ENCODE assay signal across 16 cellular contexts in the genomic region with DNA sequence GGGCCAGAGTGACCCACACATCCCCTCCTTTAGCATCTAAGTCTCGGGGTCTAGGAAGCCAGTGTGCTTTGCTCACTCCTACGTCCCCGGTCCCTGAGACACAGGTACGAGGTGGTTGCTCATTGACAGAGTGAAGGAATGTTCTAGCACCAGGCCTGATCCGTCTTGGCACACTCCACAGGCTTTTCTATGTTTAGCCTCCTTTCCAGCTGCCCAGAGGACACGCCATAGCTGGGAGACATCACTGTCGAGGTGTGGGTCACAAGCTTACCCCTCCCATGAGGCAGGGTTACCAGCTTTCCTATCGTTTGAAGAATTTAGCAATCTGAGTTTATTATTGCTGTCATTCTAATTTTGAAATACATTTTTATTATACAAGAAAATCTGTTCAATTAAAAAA. TPM values are rescaled to one million over a fixed set of nuclear protein-coding genes. Genes with fewer than 3 reads are reported as not detected.
DNase-seq lines count a peak whose midpoint lies in the region; ATAC-seq and TF ChIP-seq lines count a peak whose summit lies in the region.
"Had no signal": no experiment of that assay in that cellular context is flagged by ENCODE, and none has a peak within 500 bp of the region (broad histone marks: within the 10 kb centered on the region; RNA-seq: fewer than 3 reads in every experiment).

No MANE protein-coding gene starts in this region.

- TF ChIP-seq CTCF in RWPE2 (IDR thresholded peaks at IDR 0.05; ENCODE audit: poor library complexity, severe bottlenecking) (no peak), psoas muscle (IDR thresholded peaks at IDR 0.05) (no peak)

- WGBS in psoas muscle, 3 donors = 49 to 57% (median 52%) methylated on average over 8 of the region's 8 CpGs

- intact Hi-C loops in left ventricle myocardium superior (cut with micrococcal nuclease) (no loop called here), psoas muscle (cut with DNase I) (no loop called here)

- H3K36me3 ChIP-seq in BLaER1 treated with 17β-estradiol and CSF1 and Interleukin-3, amounts not matched to agents 10 nM and 100 nM = no peaks in the 10 kb centered on the region
- H3K36me3 ChIP-seq in RWPE2 (ENCODE audit: low read depth) = no peaks in the 10 kb centered on the region
- H3K36me3 ChIP-seq in psoas muscle (ENCODE audit: insufficient read depth in 1 of 2, low read depth in 1 of 2) = no peaks in the 10 kb centered on the region
- H3K36me3 ChIP-seq: MG63 had no signal

- H3K4me3 ChIP-seq in BLaER1 treated with 17β-estradiol and CSF1 and Interleukin-3, amounts not matched to agents 10 nM and 100 nM = no peak overlapping the region
- no peak overlapping the region for H3K4me3 ChIP-seq in RWPE2 (ENCODE audit: severe bottlenecking)
- no peak overlapping the region for H3K4me3 ChIP-seq in psoas muscle
- H3K4me3 ChIP-seq: MG63 had no signal

- H3K4me1 ChIP-seq in BLaER1 treated with 17β-estradiol and CSF1 and Interleukin-3, amounts not matched to agents 10 nM and 100 nM = peaks cover 27 to 100% (median 85%) of the 10 kb centered on the region in 10 experiments
- H3K4me1 ChIP-seq in RWPE2 (ENCODE audit: insufficient read depth, poor library complexity, severe bottlenecking) = peaks cover 17% of the 10 kb centered on the region
- peaks cover 17% of the 10 kb centered on the region for H3K4me1 ChIP-seq in psoas muscle

- H3K9ac ChIP-seq in BLaER1 treated with 17β-estradiol and CSF1 and Interleukin-3, amounts not matched to agents 10 nM and 100 nM = peak overlapping the region in 1 of 11 experiments; percentile 2; a peak in 1 of 22 replicates
- H3K9ac ChIP-seq: KMS-11 had no signal

- H3K9me3 ChIP-seq in BLaER1 treated with 17β-estradiol and CSF1 and Interleukin-3, amounts not matched to agents 10 nM and 100 nM (replicated peaks in 1 of 11) = no peaks in the 10 kb centered on the region
- H3K9me3 ChIP-seq in RWPE2 (ENCODE audit: severe bottlenecking) = no peaks in the 10 kb centered on the region
- H3K9me3 ChIP-seq in psoas muscle = no peaks in the 10 kb centered on the region
- H3K9me3 ChIP-seq: MG63 had no signal

- H3K4me2 ChIP-seq in BLaER1 treated with 17β-estradiol and CSF1 and Interleukin-3, amounts not matched to agents 10 nM and 100 nM = peak overlapping the region in 8 of 11 experiments; percentile 25 to 82 (median 56); a peak in 14 of 22 replicates
- H3K4me2 ChIP-seq: KMS-11 had no signal

- ATAC-seq in RWPE2 (ENCODE audit: low read depth) = no peak
- peak; percentile 62 for ATAC-seq in left ventricle myocardium superior
- peak; percentile 75 to 92 (median 82) for ATAC-seq in psoas muscle
- ATAC-seq in GM18870 (IDR thresholded peaks at IDR 0.05; ENCODE audit: unreplicated experiment) = no peak
- ATAC-seq in HG02840 (IDR thresholded peaks at IDR 0.05; ENCODE audit: low FRiP score, unreplicated experiment) = no peak
- no peak for ATAC-seq in GM21515 (IDR thresholded peaks at IDR 0.05; ENCODE audit: unreplicated experiment)
- ATAC-seq: PC-3 had no signal

- DNase-seq in RWPE2 (ENCODE audit: low spot score) (no peak), left ventricle myocardium superior (peak; percentile 38), psoas muscle (peak in 1 of 2 donors; percentile 66)
- DNase-seq: DMS 273 treated with DMSO at 0.1 percent for 48 hours, GOT3, MG63, NCI-H1092 treated with DMSO at 0.1 percent for 48 hours, NCI-H1694 treated with DMSO at 0.1 percent for 48 hours, NCI-H446, PC-3, SHP77 had no signal

- H4K20me1 ChIP-seq in BLaER1 treated with 17β-estradiol and CSF1 and Interleukin-3, amounts not matched to agents 10 nM and 100 nM = no peaks in the 10 kb centered on the region

- peak overlapping the region in 10 of 11 experiments; percentile 20 to 95 (median 52); a peak in 18 of 22 replicates for H3K27ac ChIP-seq in BLaER1 treated with 17β-estradiol and CSF1 and Interleukin-3, amounts not matched to agents 10 nM and 100 nM
- H3K27ac ChIP-seq in RWPE2 (ENCODE audit: poor library complexity, severe bottlenecking) (peak overlapping the region; percentile 45), psoas muscle (no peak overlapping the region)
- H3K27ac ChIP-seq: KMS-11 had no signal

- no peaks in the 10 kb centered on the region for H3K27me3 ChIP-seq in BLaER1 treated with 17β-estradiol and CSF1 and Interleukin-3, amounts not matched to agents 10 nM and 100 nM
- H3K27me3 ChIP-seq in RWPE2 (ENCODE audit: insufficient read depth, poor library complexity, severe bottlenecking) = no peaks in the 10 kb centered on the region
- H3K27me3 ChIP-seq in psoas muscle (ENCODE audit: insufficient read depth in 3 of 3, low read length in 2 of 3) = no peaks in the 10 kb centered on the region
- H3K27me3 ChIP-seq: MG63 had no signal

RNA-seq across cellular contexts. Expression of a gene that starts 30.4 kb away (rescaled TPM):
- total RNA-seq in left ventricle myocardium superior = 12.7 TPM
- total RNA-seq in psoas muscle = 10 to 100 TPM in 3 of 4 donors, 1 to 10 TPM in 1; 6.3 to 38.4 (median 23.9) TPM
- polyA plus RNA-seq in psoas muscle = 100 to 1,000 TPM in 1 of 3 donors, 1 to 10 TPM in 2; 3.1 to 321 (median 3.2) TPM

RNA-seq across cellular contexts. Expression of a gene that starts 32.2 kb away (rescaled TPM):
- total RNA-seq in left ventricle myocardium superior (238 TPM), psoas muscle (100 to 1,000 TPM; 113 to 182 (median 153) TPM)
- polyA plus RNA-seq in psoas muscle = 100 to 1,000 TPM; 181 to 224 (median 206) TPM

RNA-seq across cellular contexts. Expression of a gene that starts 54.5 kb away (rescaled TPM):
- total RNA-seq in left ventricle myocardium superior (196 TPM), psoas muscle (100 to 1,000 TPM; 136 to 220 (median 201) TPM)
- polyA plus RNA-seq in psoas muscle = 100 to 1,000 TPM; 175 to 487 (median 187) TPM

RNA-seq across cellular contexts. Expression of a gene that starts 57.6 kb away (rescaled TPM):
- 13.2 TPM for total RNA-seq in left ventricle myocardium superior
- 10 to 100 TPM; 12.7 to 18.0 (median 15.4) TPM for total RNA-seq in psoas muscle
- polyA plus RNA-seq in psoas muscle = 10 to 100 TPM in 1 of 3 donors, 1 to 10 TPM in 2; 4.1 to 10.9 (median 6.5) TPM

Comparison
In these comparisons a context has a peak if more than half of its experiments do, and no peak if none do; other contexts are left out.
1. ATAC-seq: peak in left ventricle myocardium superior (single experiment) and psoas muscle (4 of 4); none in RWPE2 (single experiment), GM18870 (single experiment), HG02840 (single experiment) and GM21515 (single experiment).